1 cellular context compared by ENCODE assay signal in the genomic region with DNA sequence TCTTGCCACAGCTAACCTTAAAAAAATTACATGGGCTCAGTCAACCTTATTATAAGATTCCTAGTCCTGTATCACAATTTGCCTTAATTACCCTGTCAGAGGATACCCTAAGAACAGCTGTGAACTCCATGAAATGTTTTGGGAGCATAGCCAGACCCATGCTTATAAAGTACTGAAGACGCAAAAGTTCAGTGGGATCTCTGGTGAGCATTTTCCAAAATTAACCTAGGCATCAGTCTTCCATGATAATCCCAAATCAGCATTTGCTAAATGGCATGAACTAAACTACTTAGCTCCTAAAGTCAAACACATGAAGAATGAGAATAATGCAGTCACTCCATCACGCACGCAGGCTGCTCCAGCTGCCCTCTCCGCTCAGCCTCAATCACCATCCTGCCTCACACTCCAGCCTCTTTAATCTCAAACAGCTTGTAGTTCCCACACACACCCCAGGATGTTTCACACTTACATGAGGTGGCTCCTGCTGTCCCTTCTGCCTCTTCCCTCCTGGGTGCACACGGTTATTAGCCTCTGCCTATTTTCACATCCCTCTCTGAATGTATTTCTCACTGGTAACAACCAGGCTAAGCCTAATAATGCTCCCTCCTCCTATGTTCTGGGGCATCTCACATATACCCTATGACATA.
TF ChIP-seq lines count a peak whose summit lies in the region.

No MANE protein-coding gene starts in this region.

TF ChIP-seq in endothelial cell of umbilical vein, 7 proteins besides CTCF, POLR2A, EP300 and RAD21:
- TF ChIP-seq JUN (IDR thresholded peaks at IDR 0.05; ENCODE audit: borderline replicate concordance, insufficient read depth, insufficient read length, low read depth), result no peak
- no peak for TF ChIP-seq EZH2 (IDR thresholded peaks at IDR 0.05; ENCODE audit: borderline replicate concordance, low read depth, low read length, severe bottlenecking)
- no peak for TF ChIP-seq POLR2AphosphoS5 (IDR thresholded peaks at IDR 0.05; ENCODE audit: insufficient read depth, low read depth, low read length)
- TF ChIP-seq GATA2 (IDR thresholded peaks at IDR 0.05; ENCODE audit: insufficient read depth, insufficient read length, low read depth, low read length), result no peak
- no peak for TF ChIP-seq MYC (IDR thresholded peaks at IDR 0.05; ENCODE audit: low read depth, low read length)
- TF ChIP-seq, protein P1, sequence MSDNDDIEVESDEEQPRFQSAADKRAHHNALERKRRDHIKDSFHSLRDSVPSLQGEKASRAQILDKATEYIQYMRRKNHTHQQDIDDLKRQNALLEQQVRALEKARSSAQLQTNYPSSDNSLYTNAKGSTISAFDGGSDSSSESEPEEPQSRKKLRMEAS (IDR thresholded peaks at IDR 0.05; ENCODE audit: insufficient read depth, insufficient read length), result no peak
